ENCODE assay signal across 1 cellular context in the genomic region with DNA sequence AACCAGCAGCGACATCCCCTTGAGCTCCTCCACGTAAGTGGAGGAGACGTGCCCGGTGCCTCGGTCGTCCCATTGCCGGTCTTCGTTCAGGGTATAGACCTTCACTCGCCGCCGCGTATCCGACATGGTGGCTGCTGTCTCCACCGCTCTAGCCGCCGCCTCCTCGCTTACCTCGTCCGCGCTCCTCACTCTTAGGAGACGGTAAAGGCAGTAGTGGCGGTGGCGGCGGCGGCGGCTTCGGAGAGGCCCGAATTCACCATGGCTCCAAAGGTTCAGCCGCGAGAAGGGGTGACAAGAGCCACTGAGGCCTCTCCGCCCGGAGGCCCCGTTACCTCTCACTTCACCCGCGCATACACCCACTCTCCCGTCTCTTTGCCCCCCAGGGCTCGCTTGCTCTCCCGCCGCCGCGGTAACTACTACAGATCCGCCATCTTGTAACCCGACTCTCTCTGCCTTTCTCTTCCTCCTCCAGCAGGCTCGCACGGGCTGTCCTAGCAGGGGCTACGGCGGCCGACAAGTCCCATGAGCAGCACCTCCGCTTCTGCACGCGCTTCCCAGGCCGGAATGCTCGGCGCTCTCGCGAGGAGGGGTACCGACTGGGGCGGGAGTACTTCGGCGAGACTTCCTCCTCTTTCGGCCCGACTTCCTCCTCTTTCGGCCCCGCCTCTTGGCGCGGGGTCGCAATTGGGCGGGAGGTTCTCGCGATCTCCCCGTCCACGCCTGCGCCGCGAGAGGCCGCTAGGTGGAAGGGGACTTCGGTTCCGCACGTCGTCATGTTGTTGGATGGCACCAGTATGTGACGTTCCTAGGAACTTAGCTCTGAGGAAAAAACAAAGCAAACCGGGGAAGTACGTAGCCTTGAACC.
TF ChIP-seq lines count a peak whose summit lies in the region.

Gene PPP4R3B, minus strand, starts transcription at position 463 of the 865 bp plus-strand sequence. Its CDS starts 337 bp downstream, at position 126.

TF ChIP-seq in HepG2, 621 proteins besides CTCF, POLR2A, EP300 and RAD21 (continued from another document and continues in another):
- TF ChIP-seq, protein P1, sequence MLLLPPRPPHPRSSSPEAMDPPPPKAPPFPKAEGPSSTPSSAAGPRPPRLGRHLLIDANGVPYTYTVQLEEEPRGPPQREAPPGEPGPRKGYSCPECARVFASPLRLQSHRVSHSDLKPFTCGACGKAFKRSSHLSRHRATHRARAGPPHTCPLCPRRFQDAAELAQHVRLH (CRISPR knock-in tag; IDR thresholded peaks at IDR 0.05; ENCODE audit: borderline replicate concordance, low read depth), result peak; percentile 97; the same call in 1 of the 2 replicates
- TF ChIP-seq, protein P2, sequence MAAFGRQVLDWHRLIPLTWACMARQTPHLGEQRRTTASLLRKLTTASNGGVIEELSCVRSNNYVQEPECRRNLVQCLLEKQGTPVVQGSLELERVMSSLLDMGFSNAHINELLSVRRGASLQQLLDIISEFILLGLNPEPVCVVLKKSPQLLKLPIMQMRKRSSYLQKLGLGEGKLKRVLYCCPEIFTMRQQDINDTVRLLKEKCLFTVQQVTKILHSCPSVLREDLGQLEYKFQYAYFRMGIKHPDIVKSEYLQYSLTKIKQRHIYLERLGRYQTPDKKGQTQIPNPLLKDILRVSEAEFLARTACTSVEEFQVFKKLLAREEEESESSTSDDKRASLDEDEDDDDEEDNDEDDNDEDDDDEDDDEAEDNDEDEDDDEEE (CRISPR knock-in tag; IDR thresholded peaks at IDR 0.05), result peak; percentile 89; the same call in 1 of the 2 replicates
- no peak; the same call in 1 of the 2 replicates for TF ChIP-seq NAIF1 (CRISPR knock-in tag; IDR thresholded peaks at IDR 0.05; ENCODE audit: borderline replicate concordance)
- peak; percentile 95 for TF ChIP-seq IKZF5 (CRISPR knock-in tag; IDR thresholded peaks at IDR 0.05)
- TF ChIP-seq ZBTB7B (CRISPR knock-in tag; IDR thresholded peaks at IDR 0.05), result peak; percentile 69
- TF ChIP-seq, protein P3, sequence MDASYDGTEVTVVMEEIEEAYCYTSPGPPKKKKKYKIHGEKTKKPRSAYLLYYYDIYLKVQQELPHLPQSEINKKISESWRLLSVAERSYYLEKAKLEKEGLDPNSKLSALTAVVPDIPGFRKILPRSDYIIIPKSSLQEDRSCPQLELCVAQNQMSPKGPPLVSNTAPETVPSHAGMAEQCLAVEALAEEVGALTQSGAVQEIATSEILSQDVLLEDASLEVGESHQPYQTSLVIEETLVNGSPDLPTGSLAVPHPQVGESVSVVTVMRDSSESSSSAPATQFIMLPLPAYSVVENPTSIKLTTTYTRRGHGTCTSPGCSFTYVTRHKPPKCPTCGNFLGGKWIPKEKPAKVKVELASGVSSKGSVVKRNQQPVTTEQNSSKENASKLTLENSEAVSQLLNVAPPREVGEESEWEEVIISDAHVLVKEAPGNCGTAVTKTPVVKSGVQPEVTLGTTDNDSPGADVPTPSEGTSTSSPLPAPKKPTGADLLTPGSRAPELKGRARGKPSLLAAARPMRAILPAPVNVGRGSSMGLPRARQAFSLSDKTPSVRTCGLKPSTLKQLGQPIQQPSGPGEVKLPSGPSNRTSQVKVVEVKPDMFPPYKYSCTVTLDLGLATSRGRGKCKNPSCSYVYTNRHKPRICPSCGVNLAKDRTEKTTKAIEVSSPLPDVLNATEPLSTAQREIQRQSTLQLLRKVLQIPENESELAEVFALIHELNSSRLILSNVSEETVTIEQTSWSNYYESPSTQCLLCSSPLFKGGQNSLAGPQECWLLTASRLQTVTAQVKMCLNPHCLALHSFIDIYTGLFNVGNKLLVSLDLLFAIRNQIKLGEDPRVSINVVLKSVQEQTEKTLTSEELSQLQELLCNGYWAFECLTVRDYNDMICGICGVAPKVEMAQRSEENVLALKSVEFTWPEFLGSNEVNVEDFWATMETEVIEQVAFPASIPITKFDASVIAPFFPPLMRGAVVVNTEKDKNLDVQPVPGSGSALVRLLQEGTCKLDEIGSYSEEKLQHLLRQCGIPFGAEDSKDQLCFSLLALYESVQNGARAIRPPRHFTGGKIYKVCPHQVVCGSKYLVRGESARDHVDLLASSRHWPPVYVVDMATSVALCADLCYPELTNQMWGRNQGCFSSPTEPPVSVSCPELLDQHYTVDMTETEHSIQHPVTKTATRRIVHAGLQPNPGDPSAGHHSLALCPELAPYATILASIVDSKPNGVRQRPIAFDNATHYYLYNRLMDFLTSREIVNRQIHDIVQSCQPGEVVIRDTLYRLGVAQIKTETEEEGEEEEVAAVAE (CRISPR knock-in tag; IDR thresholded peaks at IDR 0.05; ENCODE audit: borderline replicate concordance), result peak; percentile 85; the same call in 1 of the 2 replicates
- TF ChIP-seq ZNF598 (CRISPR knock-in tag; IDR thresholded peaks at IDR 0.05; ENCODE audit: borderline replicate concordance), result peak; percentile 65; the same call in 1 of the 2 replicates
- TF ChIP-seq, protein P4, sequence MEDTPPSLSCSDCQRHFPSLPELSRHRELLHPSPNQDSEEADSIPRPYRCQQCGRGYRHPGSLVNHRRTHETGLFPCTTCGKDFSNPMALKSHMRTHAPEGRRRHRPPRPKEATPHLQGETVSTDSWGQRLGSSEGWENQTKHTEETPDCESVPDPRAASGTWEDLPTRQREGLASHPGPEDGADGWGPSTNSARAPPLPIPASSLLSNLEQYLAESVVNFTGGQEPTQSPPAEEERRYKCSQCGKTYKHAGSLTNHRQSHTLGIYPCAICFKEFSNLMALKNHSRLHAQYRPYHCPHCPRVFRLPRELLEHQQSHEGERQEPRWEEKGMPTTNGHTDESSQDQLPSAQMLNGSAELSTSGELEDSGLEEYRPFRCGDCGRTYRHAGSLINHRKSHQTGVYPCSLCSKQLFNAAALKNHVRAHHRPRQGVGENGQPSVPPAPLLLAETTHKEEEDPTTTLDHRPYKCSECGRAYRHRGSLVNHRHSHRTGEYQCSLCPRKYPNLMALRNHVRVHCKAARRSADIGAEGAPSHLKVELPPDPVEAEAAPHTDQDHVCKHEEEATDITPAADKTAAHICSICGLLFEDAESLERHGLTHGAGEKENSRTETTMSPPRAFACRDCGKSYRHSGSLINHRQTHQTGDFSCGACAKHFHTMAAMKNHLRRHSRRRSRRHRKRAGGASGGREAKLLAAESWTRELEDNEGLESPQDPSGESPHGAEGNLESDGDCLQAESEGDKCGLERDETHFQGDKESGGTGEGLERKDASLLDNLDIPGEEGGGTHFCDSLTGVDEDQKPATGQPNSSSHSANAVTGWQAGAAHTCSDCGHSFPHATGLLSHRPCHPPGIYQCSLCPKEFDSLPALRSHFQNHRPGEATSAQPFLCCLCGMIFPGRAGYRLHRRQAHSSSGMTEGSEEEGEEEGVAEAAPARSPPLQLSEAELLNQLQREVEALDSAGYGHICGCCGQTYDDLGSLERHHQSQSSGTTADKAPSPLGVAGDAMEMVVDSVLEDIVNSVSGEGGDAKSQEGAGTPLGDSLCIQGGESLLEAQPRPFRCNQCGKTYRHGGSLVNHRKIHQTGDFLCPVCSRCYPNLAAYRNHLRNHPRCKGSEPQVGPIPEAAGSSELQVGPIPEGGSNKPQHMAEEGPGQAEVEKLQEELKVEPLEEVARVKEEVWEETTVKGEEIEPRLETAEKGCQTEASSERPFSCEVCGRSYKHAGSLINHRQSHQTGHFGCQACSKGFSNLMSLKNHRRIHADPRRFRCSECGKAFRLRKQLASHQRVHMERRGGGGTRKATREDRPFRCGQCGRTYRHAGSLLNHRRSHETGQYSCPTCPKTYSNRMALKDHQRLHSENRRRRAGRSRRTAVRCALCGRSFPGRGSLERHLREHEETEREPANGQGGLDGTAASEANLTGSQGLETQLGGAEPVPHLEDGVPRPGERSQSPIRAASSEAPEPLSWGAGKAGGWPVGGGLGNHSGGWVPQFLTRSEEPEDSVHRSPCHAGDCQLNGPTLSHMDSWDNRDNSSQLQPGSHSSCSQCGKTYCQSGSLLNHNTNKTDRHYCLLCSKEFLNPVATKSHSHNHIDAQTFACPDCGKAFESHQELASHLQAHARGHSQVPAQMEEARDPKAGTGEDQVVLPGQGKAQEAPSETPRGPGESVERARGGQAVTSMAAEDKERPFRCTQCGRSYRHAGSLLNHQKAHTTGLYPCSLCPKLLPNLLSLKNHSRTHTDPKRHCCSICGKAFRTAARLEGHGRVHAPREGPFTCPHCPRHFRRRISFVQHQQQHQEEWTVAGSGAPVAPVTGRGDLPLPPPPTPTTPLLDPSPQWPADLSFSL (CRISPR knock-in tag; IDR thresholded peaks at IDR 0.05), result peak; percentile 59
- no peak for TF ChIP-seq GRHL1 (CRISPR knock-in tag; conservative IDR thresholded peaks at IDR 0.05)
- peak; percentile 100 for TF ChIP-seq ELF4 (CRISPR knock-in tag; IDR thresholded peaks at IDR 0.05; ENCODE audit: borderline replicate concordance)
- TF ChIP-seq MTF1 (CRISPR knock-in tag; IDR thresholded peaks at IDR 0.05), result peak; percentile 73; the same call in 1 of the 2 replicates
- 0 out of 2 replicates have a peak, but pooled peaks have one; percentile 47 for TF ChIP-seq HNRNPL (IDR thresholded peaks at IDR 0.05; ENCODE audit: low read depth, low read length)
- TF ChIP-seq RFX5 (IDR thresholded peaks at IDR 0.05; ENCODE audit: low read depth, low read length), result no peak
- peak; percentile 99 for TF ChIP-seq POLR2AphosphoS5 (IDR thresholded peaks at IDR 0.05; ENCODE audit: low read depth, low read length)
- no peak for TF ChIP-seq KAT2B (IDR thresholded peaks at IDR 0.05; ENCODE audit: borderline replicate concordance, low read depth, low read length)
- peak; percentile 34; the same call in 1 of the 2 replicates for TF ChIP-seq ZBTB3 (CRISPR knock-in tag; IDR thresholded peaks at IDR 0.05; ENCODE audit: borderline replicate concordance, low read depth)
- TF ChIP-seq YY1 (IDR thresholded peaks at IDR 0.05; ENCODE audit: insufficient read depth, insufficient replicate concordance, low read depth, low read length), result peak; percentile 96
- TF ChIP-seq CCAR2 (optimal IDR thresholded peaks at IDR 0.05; ENCODE audit: low read depth, low read length), result peak; percentile 63
- TF ChIP-seq ZBTB4 (CRISPR knock-in tag; IDR thresholded peaks at IDR 0.05; ENCODE audit: borderline replicate concordance), result peak; percentile 96
- TF ChIP-seq FOSL2 (CRISPR knock-in tag; IDR thresholded peaks at IDR 0.05), result peak; percentile 77
- TF ChIP-seq DPF2 (CRISPR knock-in tag; IDR thresholded peaks at IDR 0.05; ENCODE audit: borderline replicate concordance, low read depth), result no peak
- TF ChIP-seq MLLT10 (CRISPR knock-in tag; IDR thresholded peaks at IDR 0.05), result no peak
- peak; percentile 95 for TF ChIP-seq HOXD1 (CRISPR knock-in tag; IDR thresholded peaks at IDR 0.05)
- peak; percentile 98 for TF ChIP-seq SMAD3 (CRISPR knock-in tag; IDR thresholded peaks at IDR 0.05)
- TF ChIP-seq KDM1A (CRISPR knock-in tag; IDR thresholded peaks at IDR 0.05), result no peak
- TF ChIP-seq RBM39 (IDR thresholded peaks at IDR 0.05; ENCODE audit: low read depth, low read length, poor library complexity, severe bottlenecking), result peak; percentile 98
- no peak for TF ChIP-seq SCMH1 (CRISPR knock-in tag; IDR thresholded peaks at IDR 0.05; ENCODE audit: borderline replicate concordance)
- TF ChIP-seq HMG20B (CRISPR knock-in tag; conservative IDR thresholded peaks at IDR 0.05), result peak; percentile 62; the same call in 1 of the 2 replicates
- TF ChIP-seq ZNF781 (CRISPR knock-in tag; IDR thresholded peaks at IDR 0.05; ENCODE audit: borderline replicate concordance, not compliant biosample characterization), result peak; percentile 38
- TF ChIP-seq ZNF530 (CRISPR knock-in tag; IDR thresholded peaks at IDR 0.05; ENCODE audit: low read depth), result no peak
- peak; percentile 99 for TF ChIP-seq IRF2 (CRISPR knock-in tag; IDR thresholded peaks at IDR 0.05)
- peak; percentile 100 for TF ChIP-seq CHD2 (IDR thresholded peaks at IDR 0.05; ENCODE audit: low read depth, low read length)
- TF ChIP-seq IRX3 (CRISPR knock-in tag; IDR thresholded peaks at IDR 0.05; ENCODE audit: borderline replicate concordance, low read depth), result no peak; the same call in 1 of the 2 replicates
- TF ChIP-seq, protein P5, sequence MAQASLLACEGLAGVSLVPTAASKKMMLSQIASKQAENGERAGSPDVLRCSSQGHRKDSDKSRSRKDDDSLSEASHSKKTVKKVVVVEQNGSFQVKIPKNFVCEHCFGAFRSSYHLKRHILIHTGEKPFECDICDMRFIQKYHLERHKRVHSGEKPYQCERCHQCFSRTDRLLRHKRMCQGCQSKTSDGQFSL (CRISPR knock-in tag; IDR thresholded peaks at IDR 0.05), result peak; percentile 60; the same call in 1 of the 2 replicates
- peak; percentile 85; the same call in 1 of the 2 replicates for TF ChIP-seq ZNF567 (CRISPR knock-in tag; IDR thresholded peaks at IDR 0.05; ENCODE audit: borderline replicate concordance)
